Comparison of ENCODE assay signal across 8 cellular contexts in the genomic region with DNA sequence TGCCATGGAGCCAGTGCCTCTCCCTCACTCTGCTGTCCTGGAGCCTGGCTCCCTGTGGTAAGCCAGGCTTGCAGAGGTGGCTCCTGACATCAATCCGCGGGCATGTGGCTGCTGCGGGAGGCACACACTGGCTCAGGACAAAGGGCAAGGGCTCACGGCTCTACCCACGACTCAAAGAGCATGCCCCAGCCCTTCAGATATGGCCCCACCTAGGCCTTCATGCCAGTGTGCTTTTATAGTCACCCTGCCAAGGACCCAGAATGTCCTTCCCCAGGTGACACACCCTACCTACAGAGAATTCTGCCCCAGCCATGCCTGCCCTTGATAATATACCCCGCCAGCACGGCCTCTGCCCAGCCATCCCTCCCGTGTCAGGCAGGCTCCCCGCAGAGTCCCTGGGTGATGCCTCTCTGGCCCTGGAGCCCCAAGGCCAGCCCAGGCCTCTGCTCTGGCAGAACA. TPM values are rescaled to one million over a fixed set of nuclear protein-coding genes. Genes with fewer than 3 reads are reported as not detected.
DNase-seq lines count a peak whose midpoint lies in the region; ATAC-seq and TF ChIP-seq lines count a peak whose summit lies in the region.

No MANE protein-coding gene starts in this region.

- intact Hi-C loops in dorsolateral prefrontal cortex (cut with DNase I), result no loop called here

- DNase-seq in AG10803 (ENCODE audit: low read depth), result no peak
- no peak for DNase-seq in dorsolateral prefrontal cortex
- DNase-seq in mucosa of gallbladder (ENCODE audit: low spot score), result peak; percentile 32
- DNase-seq in NCI-H510A treated with DMSO at 0.1 percent for 48 hours (lab: John Stamatoyannopoulos, UW), result no peak
- no peak for DNase-seq in NK-92 (lab: John Stamatoyannopoulos, UW; ENCODE audit: unreplicated experiment)
- no peak for DNase-seq in iPS-NIHi11 (ENCODE audit: low spot score)

- peaks cover 14% of the 10 kb centered on the region for H3K4me1 ChIP-seq in Loucy (ENCODE audit: insufficient read depth, low read length, poor library complexity, severe bottlenecking)

- peak overlapping the region in 57 of 59 donors; percentile 6 to 98 (median 94) for H3K27ac ChIP-seq in dorsolateral prefrontal cortex

- H3K4me3 ChIP-seq in AG10803 (ENCODE audit: low read length) (peak overlapping the region; percentile 72), Loucy (ENCODE audit: low read length, poor library complexity, severe bottlenecking) (peak overlapping the region; percentile 73), dorsolateral prefrontal cortex (peak overlapping the region; percentile 62 to 98 (median 90))

- H3F3A ChIP-seq in Loucy (ENCODE audit: low read depth), result no peaks in the 10 kb centered on the region

- peak overlapping the region; percentile 85 for H3K4me2 ChIP-seq in Loucy (ENCODE audit: low read depth, low read length, poor library complexity, severe bottlenecking)

- no peak overlapping the region for H2AFZ ChIP-seq in Loucy (ENCODE audit: low read length)

- H3K9me2 ChIP-seq in Loucy (replicated peaks; ENCODE audit: low read depth, low read length), result no peaks in the 10 kb centered on the region

- TF ChIP-seq CTCF in AG10803 (conservative IDR thresholded peaks at IDR 0.05; ENCODE audit: low read length), result no peak
- no peak for TF ChIP-seq CTCF in Loucy (conservative IDR thresholded peaks at IDR 0.05; ENCODE audit: low read length)
- TF ChIP-seq CTCF in dorsolateral prefrontal cortex (IDR thresholded peaks at IDR 0.05 in 54 of 56, conservative IDR thresholded peaks at IDR 0.05 in 2 of 56; ENCODE audit: low read depth in 1 of 56, partially characterized antibody in 56 of 56), result no peak

- H3K9ac ChIP-seq in Loucy (ENCODE audit: low read depth, low read length, poor library complexity, severe bottlenecking), result peak overlapping the region; percentile 72

- no peak for ATAC-seq in HG02973 (IDR thresholded peaks at IDR 0.05; ENCODE audit: unreplicated experiment)

- H4K20me1 ChIP-seq in Loucy (ENCODE audit: insufficient read depth, low read length, poor library complexity, severe bottlenecking), result peaks cover 14% of the 10 kb centered on the region

- H3K79me2 ChIP-seq in Loucy (ENCODE audit: insufficient read depth, low read length), result peaks cover 18% of the 10 kb centered on the region

- no peaks in the 10 kb centered on the region for H3K36me3 ChIP-seq in Loucy (ENCODE audit: insufficient read depth, low read length)

- no peaks in the 10 kb centered on the region for H3K27me3 ChIP-seq in Loucy (ENCODE audit: insufficient read depth, low read length, poor library complexity, severe bottlenecking)
- no peaks in the 10 kb centered on the region for H3K27me3 ChIP-seq in dorsolateral prefrontal cortex

- H3K9me3 ChIP-seq in Loucy (ENCODE audit: insufficient read depth, low read depth, low read length), result no peaks in the 10 kb centered on the region

RNA-seq across cellular contexts. Expression of a gene that starts 1.6 kb away (rescaled TPM):
- total RNA-seq in dorsolateral prefrontal cortex (100 to 1,000 TPM in 3 of 120 experiments, 10 to 100 TPM in 117; 46.9 to 108 (median 65.7) TPM), mucosa of gallbladder (272 TPM)

RNA-seq across cellular contexts. Expression of a gene that starts 11.3 kb away (rescaled TPM):
- total RNA-seq in dorsolateral prefrontal cortex (10 to 100 TPM in 42 of 120 experiments, 1 to 10 TPM in 78; 3.6 to 17.8 (median 8.8) TPM), mucosa of gallbladder (26.0 TPM)

RNA-seq across cellular contexts. Expression of a gene that starts 15.6 kb away (rescaled TPM):
- 100 to 1,000 TPM; 241 to 437 (median 288) TPM for total RNA-seq in dorsolateral prefrontal cortex
- total RNA-seq in mucosa of gallbladder, result 711 TPM

RNA-seq across cellular contexts. Expression of a gene that starts 53.5 kb away (rescaled TPM):
- 100 to 1,000 TPM in 5 of 120 experiments, 10 to 100 TPM in 115; 44.7 to 119 (median 74.4) TPM for total RNA-seq in dorsolateral prefrontal cortex
- total RNA-seq in mucosa of gallbladder, result 38.6 TPM
